ENCODE assay signal across 19 cellular contexts in genomic region chr5:148991606-148992005, GRCh38.
DNase-seq lines count a peak whose midpoint lies in the region; ATAC-seq, FAIRE-seq and TF ChIP-seq lines count a peak whose summit lies in the region.
"Had no signal": no experiment of that assay in that cellular context is flagged by ENCODE, and none has a peak within 500 bp of the region (broad histone marks: within the 10 kb centered on the region; RNA-seq: fewer than 3 reads in every experiment).

No MANE protein-coding gene starts in this region.

- no peak for TF ChIP-seq CTCF in RWPE2 (IDR thresholded peaks at IDR 0.05; ENCODE audit: poor library complexity, severe bottlenecking)
- TF ChIP-seq CTCF in foreskin keratinocyte (conservative IDR thresholded peaks at IDR 0.05): no peak
- no peak for TF ChIP-seq CTCF in vagina (IDR thresholded peaks at IDR 0.05)

- H3K4me3 ChIP-seq in RWPE2 (ENCODE audit: severe bottlenecking) (no peak overlapping the region), vagina (no peak overlapping the region)

- ATAC-seq in RWPE2 (ENCODE audit: low read depth): peak; percentile 51
- ATAC-seq in foreskin keratinocyte: peak; percentile 84
- no peak for ATAC-seq in GM18520 (IDR thresholded peaks at IDR 0.05; ENCODE audit: unreplicated experiment)
- no peak for ATAC-seq in GM19395 (IDR thresholded peaks at IDR 0.05; ENCODE audit: unreplicated experiment)
- ATAC-seq: Panc1 had no signal

- H3K36me3 ChIP-seq in RWPE2 (ENCODE audit: low read depth) (no peaks in the 10 kb centered on the region), vagina (no peaks in the 10 kb centered on the region)

- H3K27me3 ChIP-seq in RWPE2 (ENCODE audit: insufficient read depth, poor library complexity, severe bottlenecking) (no peaks in the 10 kb centered on the region), foreskin keratinocyte (no peaks in the 10 kb centered on the region), vagina (no peaks in the 10 kb centered on the region)

- intact Hi-C loops in vagina (cut with DNase I): no loop called here

- DNase-seq in DMS53 (lab: John Stamatoyannopoulos, UW) (peak; percentile 9), DMS53 treated with DMSO at 0.1 percent for 48 hours (lab: John Stamatoyannopoulos, UW; ENCODE audit: unreplicated experiment) (no peak), RWPE2 (ENCODE audit: low spot score) (no peak), foreskin keratinocyte (peak; percentile 91 to 96), vagina (ENCODE audit: extremely low spot score in 2 of 2) (peak; percentile 49 to 72), GM12891 (ENCODE audit: insufficient read length, low spot score) (no peak)
- DNase-seq: CD4-positive, CD25-positive, alpha-beta regulatory T cell; DMS79; NCI-H1048; NCI-H1436 treated with DMSO at 0.1 percent for 48 hours; NCI-H2029 treated with DMSO at 0.1 percent for 48 hours; NCI-H774; SHP77 treated with DMSO at 0.1 percent for 48 hours had no signal

- H3K4me1 ChIP-seq in RWPE2 (ENCODE audit: insufficient read depth, poor library complexity, severe bottlenecking): peaks cover 22% of the 10 kb centered on the region
- peaks cover 43% of the 10 kb centered on the region for H3K4me1 ChIP-seq in foreskin keratinocyte
- H3K4me1 ChIP-seq in vagina: peaks cover 8% of the 10 kb centered on the region

- no peak for FAIRE-seq in GM12891 (lab: Jason Lieb, UNC)
- FAIRE-seq: GM18507, H1 had no signal

- H3K9me3 ChIP-seq in RWPE2 (ENCODE audit: severe bottlenecking) (no peaks in the 10 kb centered on the region), vagina (no peaks in the 10 kb centered on the region)

- H3K27ac ChIP-seq in RWPE2 (ENCODE audit: poor library complexity, severe bottlenecking) (peak overlapping the region; percentile 66), foreskin keratinocyte (peak overlapping the region; percentile 99), vagina (no peak overlapping the region)
- H3K27ac ChIP-seq: 22Rv1 had no signal

- TF ChIP-seq POLR2A in vagina (IDR thresholded peaks at IDR 0.05) (no peak), GM12891 (IDR thresholded peaks at IDR 0.05; ENCODE audit: low read depth, low read length) (no peak)

TF ChIP-seq in GM12891, 5 proteins besides CTCF, POLR2A, EP300 and RAD21:
- TF ChIP-seq PAX5 (IDR thresholded peaks at IDR 0.05; ENCODE audit: insufficient read depth, low read length, severe bottlenecking) (no peak), POU2F2 (IDR thresholded peaks at IDR 0.05; ENCODE audit: low read depth, low read length) (no peak), SPI1 (IDR thresholded peaks at IDR 0.05; ENCODE audit: low read depth, low read length) (no peak), POLR2AphosphoS5 (IDR thresholded peaks at IDR 0.05; ENCODE audit: low read depth, low read length) (no peak), TAF1 (IDR thresholded peaks at IDR 0.05; ENCODE audit: low read depth, low read length) (no peak)

Comparison
In these comparisons a context has a peak if more than half of its experiments do, and no peak if none do; other contexts are left out.
1. DNase-seq: peak in DMS53 (single experiment), foreskin keratinocyte (2 of 2) and vagina (2 of 2); none in DMS53 treated with DMSO at 0.1 percent for 48 hours (single experiment), RWPE2 (single experiment) and GM12891 (single experiment).
2. ATAC-seq: peak in RWPE2 (single experiment) and foreskin keratinocyte (single experiment); none in GM18520 (single experiment) and GM19395 (single experiment).